ENCODE assay signal across 16 cellular contexts in the genomic region with DNA sequence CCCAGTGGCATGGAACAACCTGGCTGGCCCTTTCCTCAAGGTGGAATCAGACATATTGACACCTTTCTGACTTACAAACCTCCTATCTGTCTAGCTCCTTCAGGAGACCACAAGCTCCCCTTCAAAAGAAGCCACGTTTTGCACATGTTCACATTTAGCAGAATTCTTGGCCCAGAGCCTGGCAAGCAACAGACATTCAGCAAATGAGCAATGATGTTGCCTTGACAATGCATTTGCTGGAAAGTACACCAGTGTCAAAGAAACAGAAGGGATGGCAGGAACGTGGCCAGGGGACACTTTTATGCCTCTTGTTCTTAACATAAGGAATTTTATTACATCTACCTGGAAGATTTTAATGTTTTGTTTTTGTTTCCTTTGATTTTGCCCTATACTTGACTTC.
"Had no signal": no experiment of that assay in that cellular context is flagged by ENCODE, and none has a peak within 500 bp of the region (broad histone marks: within the 10 kb centered on the region; RNA-seq: fewer than 3 reads in every experiment).

No MANE protein-coding gene starts in this region.

- H3K27ac ChIP-seq: ascending aorta, coronary artery, gastrocnemius medialis, testis, upper lobe of right lung had no signal

- ATAC-seq: activated CD4-positive, alpha-beta T cell treated with anti-CD3 and anti-CD28 coated beads for 36 hours; activated CD8-positive, alpha-beta T cell treated with anti-CD3 and anti-CD28 coated beads for 36 hours; activated naive CD8-positive, alpha-beta T cell treated with anti-CD3 and anti-CD28 coated beads, Interleukin-2, amount 50 U/mL, for 24 hours; gastrocnemius medialis; upper lobe of right lung had no signal

- H3K4me3 ChIP-seq: ascending aorta, coronary artery, gastrocnemius medialis, testis, upper lobe of right lung had no signal

- DNase-seq: activated CD4-positive, alpha-beta T cell treated with anti-CD3 and anti-CD28 coated beads for 36 hours; activated CD8-positive, alpha-beta memory T cell treated with anti-CD3 and anti-CD28 coated beads, Interleukin-2, amount 50 U/mL, for 4 hours; activated CD8-positive, alpha-beta T cell treated with anti-CD3 and anti-CD28 coated beads for 36 hours; activated naive CD4-positive, alpha-beta T cell treated with Interleukin-2 at 50 U/mL for 16 hours; activated naive CD8-positive, alpha-beta T cell treated with anti-CD3 and anti-CD28 coated beads, Interleukin-2, amount 50 U/mL, for 24 hours; effector CD4-positive, alpha-beta T cell; gastrocnemius medialis; kidney; nephron progenitor cell; stimulated activated CD4-positive, alpha-beta T cell treated with anti-CD3 and anti-CD28 coated beads, Interleukin-4, amount 100 ng/mL, for 1 hour; stimulated activated CD8-positive, alpha-beta memory T cell treated with anti-CD3 and anti-CD28 coated beads, Interleukin-4, amount 100 ng/mL, for 48 hours; T-helper 9 cell; testis; upper lobe of right lung had no signal
